Comparison of ENCODE assay signal across 8 cellular contexts in genomic region chr3:52456800-52457183, GRCh38. TPM values are rescaled to one million over a fixed set of nuclear protein-coding genes. Genes with fewer than 3 reads are reported as not detected.
DNase-seq lines count a peak whose midpoint lies in the region; ATAC-seq and TF ChIP-seq lines count a peak whose summit lies in the region.

No MANE protein-coding gene starts in this region.

- H2BK120ac ChIP-seq in H9 (ENCODE audit: low read depth, low read length, poor library complexity, severe bottlenecking) = no peak overlapping the region

- H3K27me3 Mint-ChIP-seq in H9 (ENCODE audit: low read depth) = no peaks in the 10 kb centered on the region; the same call in 1 of the 2 replicates
- no peaks in the 10 kb centered on the region for H3K27me3 Mint-ChIP-seq in activated B cell treated with CpG ODN at 0.5 μM for 24 hours

- H3K23ac ChIP-seq in H9 (ENCODE audit: insufficient read length, low read depth, low read length) = no peak overlapping the region

- peaks cover 4% of the 10 kb centered on the region; the same call in 1 of the 2 replicates for H3K79me2 ChIP-seq in H9 (ENCODE audit: insufficient read depth, low read length)

- no peak for DNase-seq in H9
- no peak for DNase-seq in activated B cell treated with CpG ODN at 0.5 μM for 24 hours
- no peak for DNase-seq in right atrium auricular region (ENCODE audit: low spot score)
- no peak for DNase-seq in spleen
- DNase-seq in SK-N-DZ (ENCODE audit: low spot score) = no peak
- DNase-seq in NCI-H1092 (lab: John Stamatoyannopoulos, UW) = no peak

- H3K4me3 Mint-ChIP-seq in H9 = peak overlapping the region; percentile 89 to 96
- peak overlapping the region; percentile 91 for H3K4me3 Mint-ChIP-seq in activated B cell treated with CpG ODN at 0.5 μM for 24 hours

- no peak for TF ChIP-seq CTCF in H9 (conservative IDR thresholded peaks at IDR 0.05)
- no peak for TF ChIP-seq CTCF in activated B cell treated with CpG ODN at 0.5 μM for 24 hours (IDR thresholded peaks at IDR 0.05)
- TF ChIP-seq CTCF in right atrium auricular region (IDR thresholded peaks at IDR 0.05) = no peak
- no peak for TF ChIP-seq CTCF in spleen (IDR thresholded peaks at IDR 0.05 in 8 of 11, conservative IDR thresholded peaks at IDR 0.05 in 3 of 11)

- H3K9me3 Mint-ChIP-seq in H9 = no peaks in the 10 kb centered on the region
- no peaks in the 10 kb centered on the region for H3K9me3 Mint-ChIP-seq in activated B cell treated with CpG ODN at 0.5 μM for 24 hours

- no peaks in the 10 kb centered on the region; the same call in 1 of the 2 replicates for H3K4me1 ChIP-seq in H9 (ENCODE audit: insufficient read depth, low read length)
- peaks cover 0 to 27% of the 10 kb centered on the region in 2 donors for H3K4me1 ChIP-seq in right atrium auricular region
- H3K4me1 ChIP-seq in spleen = peaks cover 22 to 55% (median 38%) of the 10 kb centered on the region in 6 donors

- ATAC-seq in activated B cell treated with CpG ODN at 0.5 μM for 24 hours (ENCODE audit: low read depth) = no peak
- ATAC-seq in HG02840 (IDR thresholded peaks at IDR 0.05; ENCODE audit: low FRiP score, unreplicated experiment) = no peak
- no peak for ATAC-seq in GM21447 (IDR thresholded peaks at IDR 0.05; ENCODE audit: unreplicated experiment)

- no CpG with 5 or more reads among the region's 5 CpGs for WGBS in H9 (ENCODE audit: extremely low coverage, insufficient read length, low lambda C conversion rate)
- 85 to 93% (median 88%) methylated on average over 4 to 5 of the region's 5 CpGs for WGBS in spleen, 5 donors

- H3K4me2 ChIP-seq in H9 (ENCODE audit: insufficient read depth, insufficient read length, low read length) = peak overlapping the region; percentile 58

- H3T11ph ChIP-seq in H9 (ENCODE audit: low read length) = no peak overlapping the region

- H3K56ac ChIP-seq in H9 (ENCODE audit: insufficient read length, low read depth, low read length) = no peak overlapping the region

- H3K27ac Mint-ChIP-seq in H9 (peak overlapping the region; percentile 52 to 97 (median 75); a peak in 3 of 7 replicates), activated B cell treated with CpG ODN at 0.5 μM for 24 hours (peak overlapping the region; percentile 70)

- no peaks in the 10 kb centered on the region for H4K20me1 ChIP-seq in H9 (ENCODE audit: control insufficient read depth, insufficient read depth, insufficient read length)

- H3K36me3 ChIP-seq in right atrium auricular region (peaks cover 43% of the 10 kb centered on the region), spleen (peaks cover 0 to 43% (median 29%) of the 10 kb centered on the region in 6 donors)

- H2BK20ac ChIP-seq in H9 (ENCODE audit: low read depth, low read length, poor library complexity, severe bottlenecking) = no peak overlapping the region

- H2BK5ac ChIP-seq in H9 (ENCODE audit: insufficient read length, low read length) = no peak overlapping the region

- no peak overlapping the region for H2BK12ac ChIP-seq in H9 (ENCODE audit: insufficient read length, low read depth, low read length)

- H4K8ac ChIP-seq in H9 (replicated peaks; ENCODE audit: insufficient read length, low read depth, low read length) = no peak overlapping the region

- H3K4ac ChIP-seq in H9 (ENCODE audit: low read depth, low read length) = no peak overlapping the region

- no peak overlapping the region for H3K27ac ChIP-seq in H9 (ENCODE audit: insufficient read length, low read depth, low read length)
- peak overlapping the region; percentile 89 to 99 for H3K27ac ChIP-seq in right atrium auricular region
- peak overlapping the region in 7 of 8 donors; percentile 88 to 96 (median 92) for H3K27ac ChIP-seq in spleen

- peaks cover 5% of the 10 kb centered on the region for H3K79me1 ChIP-seq in H9 (ENCODE audit: insufficient read depth, low read depth, low read length, poor library complexity, severe bottlenecking)

- H3K23me2 ChIP-seq in H9 (ENCODE audit: insufficient read length, low read depth, low read length, poor library complexity, severe bottlenecking) = peaks cover 4% of the 10 kb centered on the region

- no peak overlapping the region for H4K91ac ChIP-seq in H9 (ENCODE audit: insufficient read length, low read depth, low read length)

- H3K9me3 ChIP-seq in H9 (ENCODE audit: control insufficient read depth, low read depth, low read length) (no peaks in the 10 kb centered on the region), right atrium auricular region (no peaks in the 10 kb centered on the region), spleen (no peaks in the 10 kb centered on the region)

- H3K4me1 Mint-ChIP-seq in H9 (peaks cover 29 to 51% of the 10 kb centered on the region in 2 experiments), activated B cell treated with CpG ODN at 0.5 μM for 24 hours (peaks cover 40% of the 10 kb centered on the region)

- H2BK15ac ChIP-seq in H9 (ENCODE audit: low read depth, low read length) = no peak overlapping the region

- H3K4me3 ChIP-seq in right atrium auricular region = peak overlapping the region; percentile 82 to 97
- H3K4me3 ChIP-seq in spleen = peak overlapping the region in 6 of 8 donors; percentile 56 to 91 (median 73)

- no peak overlapping the region for H3K14ac ChIP-seq in H9 (ENCODE audit: insufficient read depth, low read length)

- H2AFZ ChIP-seq in H9 (ENCODE audit: low read length) = no peak overlapping the region

- H3K36me3 Mint-ChIP-seq in H9 (ENCODE audit: insufficient read depth in 1 of 3, low read depth in 3 of 3) (peaks cover 21 to 42% (median 39%) of the 10 kb centered on the region in 3 experiments), activated B cell treated with CpG ODN at 0.5 μM for 24 hours (ENCODE audit: low read depth) (peaks cover 44% of the 10 kb centered on the region)

- H3K9ac ChIP-seq in H9 (ENCODE audit: extremely low read depth, insufficient read length, low read length) = peak overlapping the region; percentile 43

- CTCF ChIA-PET in activated B cell treated with CpG ODN at 0.5 μM for 24 hours (lab: Charles Lee) = interaction anchor here (1.1 to 2.7 kb wide), 2 partner anchors 9 to 44 kb away, joined by 3 to 9 read pairs; no protein-coding TSS in a partner anchor

- H2AK5ac ChIP-seq in H9 (ENCODE audit: insufficient read length, low read length) = no peak overlapping the region

- no peak overlapping the region for H4K5ac ChIP-seq in H9 (ENCODE audit: insufficient read length, low read depth, low read length)

- POLR2A ChIA-PET in activated B cell treated with CpG ODN at 0.5 μM for 24 hours (lab: Charles Lee) = interaction anchor here (0.5 to 1.4 kb wide), 2 partner anchors 218 to 287 kb away, joined by 4 to 7 read pairs; no protein-coding TSS in a partner anchor

- intact Hi-C loops in activated B cell treated with CpG ODN at 0.5 μM for 24 hours (cut with micrococcal nuclease) = loop anchor here (5.0 kb wide), 2 partner anchors 251 to 474 kb away; partner anchors contain the start of genes ACY1, GLT8D1 and SPCS1
- intact Hi-C loops in spleen (cut with DNase I; ENCODE audit: low total_unique reads) = no loop called here

- TF ChIP-seq POLR2A in spleen (IDR thresholded peaks at IDR 0.05) = no peak

- H3K18ac ChIP-seq in H9 (ENCODE audit: insufficient read length, low read depth, low read length) = no peak overlapping the region

- H3K27me3 ChIP-seq in H9 (ENCODE audit: insufficient read depth, low read length) = no peaks in the 10 kb centered on the region
- H3K27me3 ChIP-seq in right atrium auricular region = no peaks in the 10 kb centered on the region
- no peaks in the 10 kb centered on the region for H3K27me3 ChIP-seq in spleen (replicated peaks in 1 of 7)

RNA-seq across cellular contexts. Expression of gene NISCH, which starts 1.4 kb away (rescaled TPM):
- total RNA-seq in H9 (2021) = 99.0 and 104 TPM in 2 replicates
- total RNA-seq in activated B cell treated with CpG ODN at 0.5 μM for 24 hours = 79.6 and 89.5 TPM in 2 replicates
- total RNA-seq in right atrium auricular region = 10 to 100 TPM; 29.2 to 49.6 TPM
- total RNA-seq in spleen = 10 to 100 TPM; 72.5 to 92.7 (median 86.2) TPM
- polyA plus RNA-seq in spleen = 10 to 100 TPM; 18.9 to 45.1 (median 41.7) TPM
- polyA plus RNA-seq in SK-N-DZ (2014; cell fraction: cytosol; rRNA removed) = 28.0 and 49.3 TPM in 2 replicates
- 168 and 213 TPM in 2 replicates for polyA plus RNA-seq in SK-N-DZ (2014; cell fraction: nucleus; rRNA removed)

RNA-seq across cellular contexts. Expression of gene TNNC1, which starts 3.0 kb away (rescaled TPM):
- total RNA-seq in H9 (2021) (5.6 and 7.7 TPM in 2 replicates), activated B cell treated with CpG ODN at 0.5 μM for 24 hours (0.32 TPM in 1 of 2 replicates, not detected in the other), right atrium auricular region (1,000 to 10,000 TPM; 4,697 to 8,249 TPM), spleen (1 to 10 TPM in 6 of 7 donors, under 1 TPM in 1; 0.74 to 2.2 (median 1.6) TPM)
- polyA plus RNA-seq in spleen = 1 to 10 TPM; 2.2 to 5.8 (median 4.4) TPM
- 2.7 and 3.3 TPM in 2 replicates for polyA plus RNA-seq in SK-N-DZ (2014; cell fraction: cytosol; rRNA removed)
- 1.7 and 6.5 TPM in 2 replicates for polyA plus RNA-seq in SK-N-DZ (2014; cell fraction: nucleus; rRNA removed)

RNA-seq across cellular contexts. Expression of gene SEMA3G, which starts 11.9 kb away (rescaled TPM):
- 1.7 and 2.4 TPM in 2 replicates for total RNA-seq in H9 (2021)
- total RNA-seq in activated B cell treated with CpG ODN at 0.5 μM for 24 hours = not detected in 2 replicates
- total RNA-seq in right atrium auricular region = 10 to 100 TPM; 11.8 to 12.6 TPM
- total RNA-seq in spleen = 10 to 100 TPM in 5 of 7 donors, 1 to 10 TPM in 2; 7.9 to 20.2 (median 10.8) TPM
- 1 to 10 TPM; 1.0 to 7.8 (median 3.5) TPM for polyA plus RNA-seq in spleen
- 0.24 and 1.3 TPM in 2 replicates for polyA plus RNA-seq in SK-N-DZ (2014; cell fraction: cytosol; rRNA removed)
- 0.39 and 2.1 TPM in 2 replicates for polyA plus RNA-seq in SK-N-DZ (2014; cell fraction: nucleus; rRNA removed)

RNA-seq across cellular contexts. Expression of gene STAB1, which starts 38.3 kb away (rescaled TPM):
- total RNA-seq in H9 (2021) = 0.90 and 1.5 TPM in 2 replicates
- 0.64 and 0.71 TPM in 2 replicates for total RNA-seq in activated B cell treated with CpG ODN at 0.5 μM for 24 hours
- 10 to 100 TPM; 46.5 to 62.6 TPM for total RNA-seq in right atrium auricular region
- total RNA-seq in spleen = 1,000 to 10,000 TPM in 1 of 7 donors, 100 to 1,000 TPM in 6; 351 to 1,070 (median 406) TPM
- polyA plus RNA-seq in spleen = 1,000 to 10,000 TPM in 2 of 3 donors, 100 to 1,000 TPM in 1; 287 to 1,994 (median 1,275) TPM
- polyA plus RNA-seq in SK-N-DZ (2014; cell fraction: cytosol; rRNA removed) = 0.17 and 0.36 TPM in 2 replicates
- polyA plus RNA-seq in SK-N-DZ (2014; cell fraction: nucleus; rRNA removed) = 4.5 and 8.7 TPM in 2 replicates

RNA-seq across cellular contexts. Expression of gene PHF7, which starts 46.3 kb away (rescaled TPM):
- total RNA-seq in H9 (2021) (9.4 and 9.9 TPM in 2 replicates), activated B cell treated with CpG ODN at 0.5 μM for 24 hours (6.4 and 7.5 TPM in 2 replicates), right atrium auricular region (10 to 100 TPM; 10.1 to 17.6 TPM), spleen (10 to 100 TPM in 1 of 7 donors, 1 to 10 TPM in 6; 4.4 to 14.2 (median 8.6) TPM)
- polyA plus RNA-seq in spleen = 1 to 10 TPM; 4.6 to 7.3 (median 4.8) TPM
- 10.7 and 14.5 TPM in 2 replicates for polyA plus RNA-seq in SK-N-DZ (2014; cell fraction: cytosol; rRNA removed)
- polyA plus RNA-seq in SK-N-DZ (2014; cell fraction: nucleus; rRNA removed) = 17.0 and 33.1 TPM in 2 replicates

Comparison
In these comparisons a context has a peak if more than half of its experiments do, and no peak if none do; other contexts are left out.
1. RNA of gene TNNC1, which starts 3.0 kb away (total RNA-seq): 4,697 to 8,249 TPM in right atrium auricular region; 5.6 to 7.7 TPM in H9, 0.74 to 2.2 TPM in spleen and 0.32 TPM in activated B cell treated with CpG ODN at 0.5 μM for 24 hours; every median in the first group is over 100 times any median in the second.